In the genomic region with DNA sequence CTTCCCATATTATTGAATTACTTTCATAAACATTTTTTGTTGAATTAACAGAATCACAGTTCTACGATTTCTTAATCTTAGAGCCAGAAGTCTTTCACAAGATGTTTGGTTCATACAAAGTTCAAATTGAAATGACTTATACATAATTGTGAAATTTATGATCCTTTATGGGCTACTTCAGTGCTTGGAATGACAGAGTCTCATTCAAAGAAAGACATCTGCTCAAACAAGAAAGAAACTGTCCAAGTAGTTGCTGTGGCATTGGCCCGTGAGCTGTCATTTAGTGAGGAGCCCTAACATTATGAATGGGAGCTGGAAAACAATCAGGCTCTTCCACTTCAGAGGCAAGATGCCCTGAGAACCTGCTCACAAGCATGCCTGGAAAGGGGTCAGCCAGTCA, we compare ENCODE assay signal across 17 cellular contexts.
DNase-seq lines count a peak whose midpoint lies in the region; ATAC-seq, FAIRE-seq and TF ChIP-seq lines count a peak whose summit lies in the region.
"Had no signal": no experiment of that assay in that cellular context is flagged by ENCODE, and none has a peak within 500 bp of the region (broad histone marks: within the 10 kb centered on the region; RNA-seq: fewer than 3 reads in every experiment).

No MANE protein-coding gene starts in this region.

- H3K4me3 ChIP-seq in mammary epithelial cell (replicated peaks in 1 of 3; ENCODE audit: insufficient read depth in 1 of 3, low read depth in 2 of 3, low read length in 3 of 3) (no peak overlapping the region), lung (no peak overlapping the region), kidney (ENCODE audit: low read length in 2 of 2) (no peak overlapping the region)
- H3K4me3 ChIP-seq: prostate gland had no signal

- peak overlapping the region; percentile 21 for H3K4me2 ChIP-seq in mammary epithelial cell (ENCODE audit: insufficient read depth, low read depth, low read length)

- FAIRE-seq in H54 (lab: Jason Lieb, UNC) (peak; percentile 36), kidney (lab: Jason Lieb, UNC) (no peak)
- FAIRE-seq: frontal cortex, GM12891, TTC549, urothelium cell line had no signal

- no peaks in the 10 kb centered on the region for H3K9me3 ChIP-seq in mammary epithelial cell (replicated peaks; ENCODE audit: insufficient read depth, low read length)
- H3K9me3 ChIP-seq in lung (ENCODE audit: control insufficient read depth in 2 of 2, insufficient read depth in 1 of 2, low read length in 1 of 2): no peaks in the 10 kb centered on the region
- H3K9me3 ChIP-seq in kidney (ENCODE audit: control insufficient read depth in 1 of 2, low read length in 2 of 2): no peaks in the 10 kb centered on the region
- H3K9me3 ChIP-seq: prostate gland had no signal

- no peak overlapping the region for H2AFZ ChIP-seq in mammary epithelial cell (ENCODE audit: low read depth, low read length)

- H3K79me2 ChIP-seq in mammary epithelial cell (ENCODE audit: insufficient read depth, low read length): no peaks in the 10 kb centered on the region

- WGBS in mammary epithelial cell (ENCODE audit: low coverage, missing lambda C conversion rate): 20% methylated on average over 2 of the region's 2 CpGs
- 26 to 32% methylated on average over 2 of the region's 2 CpGs for WGBS in lung, 2 donors

- H3K4me1 ChIP-seq in mammary epithelial cell (ENCODE audit: insufficient read depth, low read length) (peaks cover 21% of the 10 kb centered on the region), lung (ENCODE audit: control insufficient read depth in 2 of 2, insufficient read depth in 2 of 2, low read length in 2 of 2) (peaks cover 7 to 19% of the 10 kb centered on the region in 2 donors), kidney (ENCODE audit: control insufficient read depth in 1 of 2, insufficient read depth in 1 of 2, low read depth in 1 of 2, low read length in 2 of 2) (no peaks in the 10 kb centered on the region)
- H3K4me1 ChIP-seq: prostate gland had no signal

- ATAC-seq in lung (ENCODE audit: insufficient read depth, low FRiP score) (peak; percentile 56), HG02759 (IDR thresholded peaks at IDR 0.05; ENCODE audit: unreplicated experiment) (no peak)

- intact Hi-C loops in mammary epithelial cell (cut with micrococcal nuclease): no loop called here
- intact Hi-C loops in kidney (cut with DNase I): no loop called here

- TF ChIP-seq POLR2A in H54 (IDR thresholded peaks at IDR 0.05; ENCODE audit: low read depth, low read length): no peak

- no TSS peak for BruUV-seq in mammary epithelial cell (replicated peaks; lab: Mats Ljungman, UMichigan)

- CTCF ChIA-PET in mammary epithelial cell (lab: Charles Lee; ENCODE audit: low non-redundant PET): no interaction called here

- no peaks in the 10 kb centered on the region for H4K20me1 ChIP-seq in mammary epithelial cell (ENCODE audit: insufficient read depth, low read length)

- no peak overlapping the region for H3K9ac ChIP-seq in mammary epithelial cell (ENCODE audit: insufficient read depth, low read length)
- H3K9ac ChIP-seq in kidney (ENCODE audit: low read length in 2 of 2): no peak overlapping the region

- H3K36me3 ChIP-seq in mammary epithelial cell (ENCODE audit: insufficient read depth, low read length): no peaks in the 10 kb centered on the region
- peaks cover 10 to 13% of the 10 kb centered on the region in 2 donors for H3K36me3 ChIP-seq in lung (ENCODE audit: control insufficient read depth in 2 of 2, insufficient read depth in 2 of 2, low read length in 2 of 2)
- peaks cover 11 to 19% of the 10 kb centered on the region in 2 donors for H3K36me3 ChIP-seq in kidney (ENCODE audit: control insufficient read depth in 1 of 2, insufficient read depth in 2 of 2, low read length in 2 of 2)
- H3K36me3 ChIP-seq: prostate gland had no signal

- dilution Hi-C loops in mammary epithelial cell (cut with HindIII; ENCODE audit: low sequenced_read_pairs): no loop called here

- H3K27ac ChIP-seq in mammary epithelial cell (ENCODE audit: insufficient read depth, low read depth, low read length): no peak overlapping the region
- H3K27ac ChIP-seq in lung (ENCODE audit: low read depth in 1 of 2, low read length in 1 of 2): no peak overlapping the region
- peak overlapping the region in 1 of 2 donors; percentile 21 for H3K27ac ChIP-seq in kidney (ENCODE audit: low read depth in 2 of 2, low read length in 2 of 2)
- H3K27ac ChIP-seq: prostate gland had no signal

- TF ChIP-seq CTCF in mammary epithelial cell (conservative IDR thresholded peaks at IDR 0.05 in 1 of 2, IDR thresholded peaks at IDR 0.05 in 1 of 2; ENCODE audit: extremely low read depth in 1 of 2, insufficient read depth in 1 of 2, low read depth in 1 of 2, low read length in 2 of 2) (no peak), lung (IDR thresholded peaks at IDR 0.05; ENCODE audit: control extremely low read depth, extremely low read depth) (no peak), kidney (IDR thresholded peaks at IDR 0.05; ENCODE audit: borderline replicate concordance, extremely low read depth, insufficient read depth) (no peak)

- DNase-seq in AG08395 (ENCODE audit: low spot score): peak; percentile 27
- DNase-seq in H54 (ENCODE audit: insufficient read length, low spot score): no peak
- DNase-seq in mammary epithelial cell: peak; percentile 78
- no peak for DNase-seq in lung (ENCODE audit: low spot score)
- DNase-seq in LoVo (ENCODE audit: low spot score): no peak
- no peak for DNase-seq in kidney
- DNase-seq in COR-L47 (lab: John Stamatoyannopoulos, UW): no peak
- DNase-seq: activated naive CD4-positive, alpha-beta T cell treated with Interleukin-2 at 50 U/mL for 16 hours; DND-41; NCI-H1694; Right ventricle myocardium superior had no signal

- H3K27me3 ChIP-seq in mammary epithelial cell (ENCODE audit: insufficient read depth, low read length) (no peaks in the 10 kb centered on the region), lung (ENCODE audit: control insufficient read depth, insufficient read depth) (no peaks in the 10 kb centered on the region)

- in situ Hi-C loops in mammary epithelial cell (cut with MboI; ENCODE audit: low sequenced_read_pairs in 2 of 2): no loop called here

Comparison
In these comparisons a context has a peak if more than half of its experiments do, and no peak if none do; other contexts are left out.
1. DNase-seq: peak in AG08395 (single experiment) and mammary epithelial cell (single experiment); none in H54 (single experiment), lung (single experiment), LoVo (single experiment), kidney (single experiment) and COR-L47 (single experiment).